ENCODE assay signal across 1 cellular context in the genomic region with DNA sequence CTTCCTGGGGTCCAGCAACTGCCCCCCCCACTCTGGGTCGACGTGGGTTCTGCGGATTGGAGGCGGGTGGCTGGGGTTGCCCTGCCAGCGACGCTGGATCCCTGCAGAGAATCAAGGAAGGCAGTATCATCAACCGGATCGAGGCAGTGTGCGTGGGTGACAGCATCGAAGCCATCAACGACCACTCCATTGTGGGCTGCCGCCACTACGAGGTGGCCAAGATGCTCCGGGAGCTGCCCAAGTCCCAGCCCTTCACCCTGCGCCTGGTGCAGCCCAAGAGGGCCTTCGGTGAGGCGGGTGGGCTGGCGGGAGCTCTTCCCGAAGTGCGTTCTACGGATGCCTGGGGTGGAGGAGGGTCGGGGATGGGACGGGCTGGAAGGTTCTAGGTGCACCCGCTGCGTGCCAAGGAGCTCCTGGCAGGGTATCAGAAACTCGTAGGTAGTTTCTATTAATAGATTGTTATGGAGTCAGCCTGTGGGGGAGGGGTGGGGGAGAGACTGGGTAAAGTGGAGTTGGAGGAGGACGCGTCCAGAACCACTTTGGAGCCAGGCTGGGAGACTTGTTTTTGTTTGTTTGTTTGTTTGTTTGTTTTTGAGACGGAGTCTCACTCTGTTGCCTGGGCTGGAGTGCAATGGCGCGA.
TF ChIP-seq lines count a peak whose summit lies in the region.

No MANE protein-coding gene starts in this region.

TF ChIP-seq in IMR-90, 13 proteins besides CTCF, POLR2A, EP300 and RAD21:
- TF ChIP-seq MXI1 (IDR thresholded peaks at IDR 0.05; ENCODE audit: borderline replicate concordance, low read depth, low read length) = no peak
- no peak for TF ChIP-seq MAZ (IDR thresholded peaks at IDR 0.05; ENCODE audit: borderline replicate concordance, low read depth, low read length)
- no peak for TF ChIP-seq NFE2L2 (IDR thresholded peaks at IDR 0.05; ENCODE audit: low read depth, low read length)
- no peak for TF ChIP-seq CEBPB (IDR thresholded peaks at IDR 0.05; ENCODE audit: low read depth, low read length)
- TF ChIP-seq RFX5 (IDR thresholded peaks at IDR 0.05; ENCODE audit: low read depth, low read length) = no peak
- TF ChIP-seq, protein P1, sequence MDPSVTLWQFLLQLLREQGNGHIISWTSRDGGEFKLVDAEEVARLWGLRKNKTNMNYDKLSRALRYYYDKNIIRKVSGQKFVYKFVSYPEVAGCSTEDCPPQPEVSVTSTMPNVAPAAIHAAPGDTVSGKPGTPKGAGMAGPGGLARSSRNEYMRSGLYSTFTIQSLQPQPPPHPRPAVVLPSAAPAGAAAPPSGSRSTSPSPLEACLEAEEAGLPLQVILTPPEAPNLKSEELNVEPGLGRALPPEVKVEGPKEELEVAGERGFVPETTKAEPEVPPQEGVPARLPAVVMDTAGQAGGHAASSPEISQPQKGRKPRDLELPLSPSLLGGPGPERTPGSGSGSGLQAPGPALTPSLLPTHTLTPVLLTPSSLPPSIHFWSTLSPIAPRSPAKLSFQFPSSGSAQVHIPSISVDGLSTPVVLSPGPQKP (IDR thresholded peaks at IDR 0.05; ENCODE audit: borderline replicate concordance, low read depth, low read length) = no peak
- TF ChIP-seq BHLHE40 (IDR thresholded peaks at IDR 0.05; ENCODE audit: low read depth, low read length) = no peak
- TF ChIP-seq SMC3 (IDR thresholded peaks at IDR 0.05; ENCODE audit: low read depth, low read length) = no peak
- no peak for TF ChIP-seq MAFK (IDR thresholded peaks at IDR 0.05; ENCODE audit: low read depth, low read length)
- no peak for TF ChIP-seq CHD1 (IDR thresholded peaks at IDR 0.05; ENCODE audit: low read depth, low read length)
- no peak for TF ChIP-seq RCOR1 (IDR thresholded peaks at IDR 0.05; ENCODE audit: insufficient replicate concordance, low read length)
- no peak for TF ChIP-seq FOS (IDR thresholded peaks at IDR 0.05; ENCODE audit: low read depth, low read length)
- TF ChIP-seq, protein P2, sequence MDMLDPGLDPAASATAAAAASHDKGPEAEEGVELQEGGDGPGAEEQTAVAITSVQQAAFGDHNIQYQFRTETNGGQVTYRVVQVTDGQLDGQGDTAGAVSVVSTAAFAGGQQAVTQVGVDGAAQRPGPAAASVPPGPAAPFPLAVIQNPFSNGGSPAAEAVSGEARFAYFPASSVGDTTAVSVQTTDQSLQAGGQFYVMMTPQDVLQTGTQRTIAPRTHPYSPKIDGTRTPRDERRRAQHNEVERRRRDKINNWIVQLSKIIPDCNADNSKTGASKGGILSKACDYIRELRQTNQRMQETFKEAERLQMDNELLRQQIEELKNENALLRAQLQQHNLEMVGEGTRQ (IDR thresholded peaks at IDR 0.05; ENCODE audit: low read depth, low read length) = no peak
